Comparison of ENCODE assay signal across 8 cellular contexts in the genomic region with DNA sequence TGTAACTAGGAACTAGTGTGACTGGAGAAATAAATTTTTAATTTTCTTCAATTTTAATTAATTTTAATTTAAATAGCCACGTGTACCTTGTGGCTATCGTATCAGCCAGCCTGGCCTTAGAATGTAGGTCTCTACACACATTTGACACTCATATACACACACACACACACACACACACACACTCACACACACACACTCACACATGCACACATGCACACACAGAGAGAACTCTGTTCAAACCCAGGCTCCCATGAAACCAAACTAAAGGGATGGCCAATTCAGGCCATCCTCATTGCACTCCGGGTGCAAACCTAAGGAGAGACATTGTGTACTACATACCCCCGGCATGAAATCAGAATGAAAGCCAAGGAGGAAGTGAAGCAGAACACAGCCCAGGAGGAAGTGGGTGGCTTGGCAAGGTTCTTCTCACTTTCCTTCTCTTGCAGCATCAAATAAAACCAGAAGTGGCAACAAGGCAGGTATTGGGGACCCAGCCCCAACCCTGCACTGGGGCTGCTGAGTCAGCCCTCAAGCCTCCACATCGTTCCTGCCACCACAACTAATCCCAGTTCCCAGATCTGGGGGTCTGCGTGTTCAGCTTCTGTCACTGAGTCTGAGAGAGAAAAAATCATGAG. TPM values are rescaled to one million over a fixed set of nuclear protein-coding genes. Genes with fewer than 3 reads are reported as not detected.
DNase-seq lines count a peak whose midpoint lies in the region; ATAC-seq and TF ChIP-seq lines count a peak whose summit lies in the region.

No MANE protein-coding gene starts in this region.

- no peaks in the 10 kb centered on the region for H3K36me3 Mint-ChIP-seq in activated CD8-positive, alpha-beta memory T cell treated with anti-CD3 and anti-CD28 coated beads, Interleukin-2, amount 10 ng/mL, durations not matched to agents 7 days and 5 days
- H3K36me3 Mint-ChIP-seq in T-helper 2 cell treated with Interferon-gamma antibody and Interleukin-4, amounts not matched to agents 5 μg/mL and 100 μg/mL, for 36 hours (ENCODE audit: low read depth) = no peaks in the 10 kb centered on the region
- H3K36me3 Mint-ChIP-seq in Caco-2 (ENCODE audit: insufficient read depth, unreplicated experiment) = peaks cover 3% of the 10 kb centered on the region

- no peaks in the 10 kb centered on the region for H3K9me3 ChIP-seq in Caco-2

- no peak overlapping the region for H3K4me3 ChIP-seq in Caco-2 (ENCODE audit: low read depth, low read length)

- peaks cover 24% of the 10 kb centered on the region for H3K4me1 Mint-ChIP-seq in activated CD8-positive, alpha-beta memory T cell treated with anti-CD3 and anti-CD28 coated beads, Interleukin-2, amount 10 ng/mL, durations not matched to agents 7 days and 5 days
- peaks cover 15% of the 10 kb centered on the region for H3K4me1 Mint-ChIP-seq in T-helper 2 cell treated with Interferon-gamma antibody and Interleukin-4, amounts not matched to agents 5 μg/mL and 100 μg/mL, for 36 hours (ENCODE audit: low read depth)
- peaks cover 19% of the 10 kb centered on the region for H3K4me1 Mint-ChIP-seq in Caco-2 (ENCODE audit: low read depth, unreplicated experiment)

- no TSS peak for BruUV-seq in Caco-2 (replicated peaks; lab: Mats Ljungman, UMichigan)

- CTCF ChIA-PET in activated CD8-positive, alpha-beta memory T cell treated with anti-CD3 and anti-CD28 coated beads, Interleukin-2, amount 10 ng/mL, durations not matched to agents 7 days and 5 days (lab: Charles Lee) = interaction anchor here (1.1 to 2.0 kb wide), 2 partner anchors 11 to 49 kb away, joined by 3 to 6 read pairs; no protein-coding TSS in a partner anchor
- CTCF ChIA-PET in Caco-2 (lab: Charles Lee) = no interaction called here

- H3K27me3 ChIP-seq in Caco-2 (replicated peaks; ENCODE audit: control insufficient read depth, insufficient read depth, low read length) = no peaks in the 10 kb centered on the region

- peak; percentile 88 for ATAC-seq in activated CD8-positive, alpha-beta memory T cell treated with anti-CD3 and anti-CD28 coated beads, Interleukin-2, amount 10 ng/mL, durations not matched to agents 7 days and 5 days
- ATAC-seq in HG03066 (IDR thresholded peaks at IDR 0.05; ENCODE audit: low read depth, unreplicated experiment) = peak; percentile 92

- TF ChIP-seq CTCF in Caco-2 (IDR thresholded peaks at IDR 0.05; ENCODE audit: insufficient read depth in 1 of 2, low read depth in 1 of 2, low read length in 1 of 2, severe bottlenecking in 1 of 2, unreplicated experiment in 1 of 2) = no peak

- intact Hi-C loops in Caco-2 (cut with micrococcal nuclease; ENCODE audit: unreplicated experiment) = no loop called here

- POLR2A ChIA-PET in Caco-2 (lab: Charles Lee) = no interaction called here

- peak overlapping the region; percentile 48 for H3K4me3 Mint-ChIP-seq in activated CD8-positive, alpha-beta memory T cell treated with anti-CD3 and anti-CD28 coated beads, Interleukin-2, amount 10 ng/mL, durations not matched to agents 7 days and 5 days
- H3K4me3 Mint-ChIP-seq in T-helper 2 cell treated with Interferon-gamma antibody and Interleukin-4, amounts not matched to agents 5 μg/mL and 100 μg/mL, for 36 hours = peak overlapping the region; percentile 61
- no peak overlapping the region for H3K4me3 Mint-ChIP-seq in Caco-2 (ENCODE audit: unreplicated experiment)

- DNase-seq in activated CD8-positive, alpha-beta memory T cell treated with anti-CD3 and anti-CD28 coated beads, Interleukin-2, amount 10 ng/mL, durations not matched to agents 7 days and 5 days = peak; percentile 69
- DNase-seq in activated CD8-positive, alpha-beta memory T cell treated with anti-CD3 and anti-CD28 coated beads, Interleukin-2, amount 50 U/mL, for 48 hours = no peak
- peak; percentile 11 for DNase-seq in T-helper 2 cell treated with Interferon-gamma antibody and Interleukin-4, amounts not matched to agents 5 μg/mL and 100 μg/mL, for 36 hours (ENCODE audit: low spot score)
- peak; percentile 3 for DNase-seq in iris pigment epithelial cell (ENCODE audit: low read depth)
- DNase-seq in COLO668 (lab: John Stamatoyannopoulos, UW; ENCODE audit: unreplicated experiment) = no peak
- no peak for DNase-seq in Caco-2
- DNase-seq in DMS153 treated with DMSO at 0.1 percent for 48 hours (lab: John Stamatoyannopoulos, UW; ENCODE audit: unreplicated experiment) = no peak

- H3K36me3 ChIP-seq in Caco-2 (ENCODE audit: control insufficient read depth, insufficient read depth, low read length) = no peaks in the 10 kb centered on the region

- no peaks in the 10 kb centered on the region for H3K9me3 Mint-ChIP-seq in activated CD8-positive, alpha-beta memory T cell treated with anti-CD3 and anti-CD28 coated beads, Interleukin-2, amount 10 ng/mL, durations not matched to agents 7 days and 5 days (ENCODE audit: low read depth)
- no peaks in the 10 kb centered on the region for H3K9me3 Mint-ChIP-seq in T-helper 2 cell treated with Interferon-gamma antibody and Interleukin-4, amounts not matched to agents 5 μg/mL and 100 μg/mL, for 36 hours
- no peaks in the 10 kb centered on the region for H3K9me3 Mint-ChIP-seq in Caco-2 (ENCODE audit: unreplicated experiment)

- peaks cover 7% of the 10 kb centered on the region; the same call in 1 of the 2 replicates for H3K4me1 ChIP-seq in Caco-2

- peak overlapping the region; percentile 75 for H3K27ac Mint-ChIP-seq in activated CD8-positive, alpha-beta memory T cell treated with anti-CD3 and anti-CD28 coated beads, Interleukin-2, amount 10 ng/mL, durations not matched to agents 7 days and 5 days
- peak overlapping the region; percentile 55 for H3K27ac Mint-ChIP-seq in T-helper 2 cell treated with Interferon-gamma antibody and Interleukin-4, amounts not matched to agents 5 μg/mL and 100 μg/mL, for 36 hours
- no peak overlapping the region for H3K27ac Mint-ChIP-seq in Caco-2 (ENCODE audit: unreplicated experiment)

- H3K27me3 Mint-ChIP-seq in activated CD8-positive, alpha-beta memory T cell treated with anti-CD3 and anti-CD28 coated beads, Interleukin-2, amount 10 ng/mL, durations not matched to agents 7 days and 5 days = peaks cover 14% of the 10 kb centered on the region
- H3K27me3 Mint-ChIP-seq in T-helper 2 cell treated with Interferon-gamma antibody and Interleukin-4, amounts not matched to agents 5 μg/mL and 100 μg/mL, for 36 hours (ENCODE audit: low read depth) = peaks cover 12% of the 10 kb centered on the region
- peaks cover 2% of the 10 kb centered on the region for H3K27me3 Mint-ChIP-seq in Caco-2 (ENCODE audit: insufficient read depth, unreplicated experiment)

RNA-seq across cellular contexts. Expression of a gene that starts 26.2 kb away (rescaled TPM):
- 10 to 100 TPM; 14.3 to 20.8 TPM for total RNA-seq in activated CD8-positive, alpha-beta memory T cell treated with anti-CD3 and anti-CD28 coated beads, Interleukin-2, amount 10 ng/mL, durations not matched to agents 7 days and 5 days
- 45.4 and 54.6 TPM in 2 replicates for total RNA-seq in Caco-2 (2022)

Comparison
In these comparisons a context has a peak if more than half of its experiments do, and no peak if none do; other contexts are left out.
1. DNase-seq: peak in activated CD8-positive, alpha-beta memory T cell treated with anti-CD3 and anti-CD28 coated beads, Interleukin-2, amount 10 ng/mL, durations not matched to agents 7 days and 5 days (single experiment), T-helper 2 cell treated with Interferon-gamma antibody and Interleukin-4, amounts not matched to agents 5 μg/mL and 100 μg/mL, for 36 hours (single experiment) and iris pigment epithelial cell (single experiment); none in activated CD8-positive, alpha-beta memory T cell treated with anti-CD3 and anti-CD28 coated beads, Interleukin-2, amount 50 U/mL, for 48 hours (single experiment), COLO668 (single experiment), Caco-2 (0 of 2) and DMS153 treated with DMSO at 0.1 percent for 48 hours (single experiment).